Comparison of ENCODE assay signal across 8 cellular contexts in genomic region chr15:43824302-43825246, GRCh38. TPM values are rescaled to one million over a fixed set of nuclear protein-coding genes. Genes with fewer than 3 reads are reported as not detected.
DNase-seq lines count a peak whose midpoint lies in the region; ATAC-seq and TF ChIP-seq lines count a peak whose summit lies in the region.

A gene with protein sequence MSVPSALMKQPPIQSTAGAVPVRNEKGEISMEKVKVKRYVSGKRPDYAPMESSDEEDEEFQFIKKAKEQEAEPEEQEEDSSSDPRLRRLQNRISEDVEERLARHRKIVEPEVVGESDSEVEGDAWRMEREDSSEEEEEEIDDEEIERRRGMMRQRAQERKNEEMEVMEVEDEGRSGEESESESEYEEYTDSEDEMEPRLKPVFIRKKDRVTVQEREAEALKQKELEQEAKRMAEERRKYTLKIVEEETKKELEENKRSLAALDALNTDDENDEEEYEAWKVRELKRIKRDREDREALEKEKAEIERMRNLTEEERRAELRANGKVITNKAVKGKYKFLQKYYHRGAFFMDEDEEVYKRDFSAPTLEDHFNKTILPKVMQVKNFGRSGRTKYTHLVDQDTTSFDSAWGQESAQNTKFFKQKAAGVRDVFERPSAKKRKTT (minus strand): TSS chr15:43824690. CDS start chr15:43824569, 121 bp downstream.

- DNase-seq in A172 (ENCODE audit: low spot score) (peak; percentile 97), NCI-H2196 treated with DMSO at 0.1 percent for 48 hours (lab: John Stamatoyannopoulos, UW; ENCODE audit: unreplicated experiment) (peak; percentile 86), breast epithelium (ENCODE audit: low spot score in 2 of 2) (peak; percentile 90 to 94)

- peak within 1 kb of the TSS; percentile 67 to 93 (median 83) for H3K4me3 ChIP-seq in breast epithelium
- H3K4me3 ChIP-seq in iPS-18c (ENCODE audit: insufficient read depth, low read depth, low read length) = peak within 1 kb of the TSS; percentile 92
- peak within 1 kb of the TSS; percentile 89 to 100 (median 100) for H3K4me3 ChIP-seq in skeletal muscle tissue (ENCODE audit: low read length in 3 of 3)

- TF ChIP-seq POLR2A in breast epithelium (IDR thresholded peaks at IDR 0.05) = peak; percentile 71

- ATAC-seq in GM18861 (IDR thresholded peaks at IDR 0.05; ENCODE audit: unreplicated experiment) (peak; percentile 57), HG03135 (IDR thresholded peaks at IDR 0.05; ENCODE audit: unreplicated experiment) (peak; percentile 66)

- H3K36me3 ChIP-seq in breast epithelium = no peaks in the 10 kb centered on the region
- peaks cover 0 to 2% (median 0%) of the 10 kb centered on the region in 3 donors for H3K36me3 ChIP-seq in skeletal muscle tissue (ENCODE audit: control insufficient read depth in 3 of 3, insufficient read depth in 3 of 3, low read length in 3 of 3)

- TF ChIP-seq CTCF in VCaP (conservative IDR thresholded peaks at IDR 0.05) = no peak
- no peak for TF ChIP-seq CTCF in breast epithelium (IDR thresholded peaks at IDR 0.05)

- H3K9me3 ChIP-seq in breast epithelium (no peaks in the 10 kb centered on the region), iPS-18c (ENCODE audit: control insufficient read depth, insufficient read depth, low read length) (peaks cover 4% of the 10 kb centered on the region), skeletal muscle tissue (ENCODE audit: control insufficient read depth in 3 of 3, low read length in 3 of 3) (no peaks in the 10 kb centered on the region)

- H3K27me3 ChIP-seq in breast epithelium = no peaks in the 10 kb centered on the region
- H3K27me3 ChIP-seq in skeletal muscle tissue (ENCODE audit: control insufficient read depth in 3 of 3, insufficient read depth in 3 of 3, low read length in 3 of 3) = peaks cover 0 to 3% (median 0%) of the 10 kb centered on the region in 3 donors

- peaks cover 0 to 5% of the 10 kb centered on the region in 2 donors for H3K4me1 ChIP-seq in breast epithelium
- peaks cover 12 to 19% (median 12%) of the 10 kb centered on the region in 3 donors for H3K4me1 ChIP-seq in skeletal muscle tissue (ENCODE audit: control insufficient read depth in 3 of 3, insufficient read depth in 3 of 3, low read length in 3 of 3)

- intact Hi-C loops in breast epithelium (cut with DNase I; ENCODE audit: low total_unique reads) = no loop called here

- H3K9ac ChIP-seq in skeletal muscle tissue (ENCODE audit: low read depth in 1 of 3, low read length in 3 of 3) = peak within 1 kb of the TSS; percentile 88 to 96 (median 94)

- H3K27ac ChIP-seq in VCaP (peak within 1 kb of the TSS; percentile 85), breast epithelium (peak within 1 kb of the TSS; percentile 90 to 97), skeletal muscle tissue (ENCODE audit: low read depth, low read length) (peak within 1 kb of the TSS; percentile 85)

RNA-seq across cellular contexts. Expression of the gene that starts here (rescaled TPM):
- total RNA-seq in A172 (2014; rRNA removed; shearing (Covaris generic)) = 34.3 and 34.5 TPM in 2 replicates
- total RNA-seq in breast epithelium (10 to 100 TPM; 14.4 to 26.3 (median 15.7) TPM), skeletal muscle tissue (21.9 TPM)

Comparison
In these comparisons a context has a peak if more than half of its experiments do, and no peak if none do; other contexts are left out.
1. Peak in every context shown above with its lines: DNase-seq, ATAC-seq, H3K4me3 ChIP-seq and H3K27ac ChIP-seq.